ENCODE assay signal across 22 cellular contexts in genomic region chr20:47796952-47797351, GRCh38.
"Had no signal": no experiment of that assay in that cellular context is flagged by ENCODE, and none has a peak within 500 bp of the region (broad histone marks: within the 10 kb centered on the region; RNA-seq: fewer than 3 reads in every experiment).

No MANE protein-coding gene starts in this region.

- H3K27me3 ChIP-seq: ovary, right atrium auricular region, right lobe of liver, stomach, testis, thyroid gland, transverse colon, upper lobe of left lung had no signal

- H3K27ac Mint-ChIP-seq: immature natural killer cell; mesothelial cell of epicardium; naive B cell; natural killer cell treated with Interleukin-12 subunit alpha and Interleukin-12 subunit beta and Interleukin-15 and Interleukin-18, amount 100 ng/mL, for 72 hours; progenitor cell of endocrine pancreas; stimulated activated naive B cell treated with anti-CD40 and anti-IgM and Interleukin-4, amounts not matched to agents 10 μg/mL and 1 μg/mL and 100 μg/mL, for 72 hours had no signal

- H3K4me1 ChIP-seq: right lobe of liver, testis had no signal

- DNase-seq: hypothalamus; immature natural killer cell; kidney; mesendoderm; naive B cell; ovary; stimulated activated CD4-positive, alpha-beta T cell treated with anti-CD3 and anti-CD28 coated beads, Interleukin-2, amount 100 ng/mL, for 24 hours; stimulated activated CD4-positive, alpha-beta T cell treated with anti-CD3 and anti-CD28 coated beads, Interleukin-4, amount 100 ng/mL, for 1 hour; stimulated activated naive B cell treated with anti-CD40 and anti-IgM and Interleukin-4, amounts not matched to agents 10 μg/mL and 1 μg/mL and 100 μg/mL, for 72 hours; stimulated activated naive CD8-positive, alpha-beta T cell treated with anti-CD3 and anti-CD28 coated beads, Interleukin-15, Interleukin-2, amounts not matched to agents 100 U/mL and 50 U/mL, for 24 hours; stomach; testis; thyroid gland; transverse colon had no signal

- H3K27ac ChIP-seq: ovary, right atrium auricular region, right lobe of liver, stomach, testis, thyroid gland, transverse colon, upper lobe of left lung had no signal

- H3K9me3 Mint-ChIP-seq: immature natural killer cell; mesothelial cell of epicardium; naive B cell; natural killer cell treated with Interleukin-12 subunit alpha and Interleukin-12 subunit beta and Interleukin-15 and Interleukin-18, amount 100 ng/mL, for 72 hours had no signal

- H3K36me3 Mint-ChIP-seq: immature natural killer cell; mesothelial cell of epicardium; naive B cell; natural killer cell treated with Interleukin-12 subunit alpha and Interleukin-12 subunit beta and Interleukin-15 and Interleukin-18, amount 100 ng/mL, for 72 hours; stimulated activated naive B cell treated with anti-CD40 and anti-IgM and Interleukin-4, amounts not matched to agents 10 μg/mL and 1 μg/mL and 100 μg/mL, for 72 hours had no signal

- H3K36me3 ChIP-seq: ovary, right atrium auricular region, right lobe of liver, stomach, thyroid gland, transverse colon, upper lobe of left lung had no signal

- ATAC-seq: natural killer cell treated with Interleukin-12 subunit alpha and Interleukin-12 subunit beta and Interleukin-15 and Interleukin-18, amount 100 ng/mL, for 72 hours; right lobe of liver; stimulated activated naive CD8-positive, alpha-beta T cell treated with anti-CD3 and anti-CD28 coated beads, Interleukin-15, Interleukin-2, amounts not matched to agents 100 U/mL and 50 U/mL, for 24 hours had no signal

- H3K27me3 Mint-ChIP-seq: progenitor cell of endocrine pancreas had no signal

- H3K4me1 Mint-ChIP-seq: immature natural killer cell; naive B cell; stimulated activated naive B cell treated with anti-CD40 and anti-IgM and Interleukin-4, amounts not matched to agents 10 μg/mL and 1 μg/mL and 100 μg/mL, for 72 hours had no signal

- H3K4me3 Mint-ChIP-seq: immature natural killer cell; mesothelial cell of epicardium; naive B cell; natural killer cell treated with Interleukin-12 subunit alpha and Interleukin-12 subunit beta and Interleukin-15 and Interleukin-18, amount 100 ng/mL, for 72 hours; stimulated activated naive B cell treated with anti-CD40 and anti-IgM and Interleukin-4, amounts not matched to agents 10 μg/mL and 1 μg/mL and 100 μg/mL, for 72 hours had no signal

- H3K9me3 ChIP-seq: ovary, right atrium auricular region, right lobe of liver, stomach, testis, thyroid gland, transverse colon, upper lobe of left lung had no signal

- H3K4me3 ChIP-seq: lung, ovary, right atrium auricular region, right lobe of liver, smooth muscle cell, stomach, testis, thyroid gland, transverse colon, upper lobe of left lung had no signal
